Comparison of ENCODE assay signal across 19 cellular contexts in genomic region chr1:53315456-53316048, GRCh38. TPM values are rescaled to one million over a fixed set of nuclear protein-coding genes. Genes with fewer than 3 reads are reported as not detected.
A peak's percentile ranks its signal among the peaks of the same experiment; 100 is the strongest.
DNase-seq lines count a peak whose midpoint lies in the region; ATAC-seq, FAIRE-seq and TF ChIP-seq lines count a peak whose summit lies in the region.
"Had no signal": no experiment of that assay in that cellular context is flagged by ENCODE, and none has a peak within 500 bp of the region (broad histone marks: within the 10 kb centered on the region; RNA-seq: fewer than 3 reads in every experiment).

No MANE protein-coding gene starts in this region.

- CTCF ChIA-PET in activated CD8-positive, alpha-beta T cell treated with anti-CD3 and anti-CD28 coated beads for 36 hours (lab: Charles Lee) = no interaction called here

- no peak overlapping the region for H3K4me3 ChIP-seq in kidney (ENCODE audit: low read length in 2 of 2)
- no peak overlapping the region for H3K4me3 ChIP-seq in small intestine (ENCODE audit: low read depth in 1 of 2, low read length in 2 of 2)
- H3K4me3 ChIP-seq: gastrocnemius medialis, tibial nerve had no signal

- H3K36me3 ChIP-seq in kidney (ENCODE audit: control insufficient read depth in 1 of 2, insufficient read depth in 2 of 2, low read length in 2 of 2) (no peaks in the 10 kb centered on the region), small intestine (ENCODE audit: control insufficient read depth in 2 of 2, insufficient read depth in 2 of 2, low read length in 2 of 2) (no peaks in the 10 kb centered on the region)
- H3K36me3 ChIP-seq: gastrocnemius medialis, tibial nerve had no signal

- no peak for DNase-seq in activated CD4-positive, alpha-beta T cell treated with anti-CD3 and anti-CD28 coated beads, Interleukin-2, amount 10 ng/mL, durations not matched to agents 24 days and 14 days
- no peak for DNase-seq in activated CD4-positive, alpha-beta T cell treated with anti-CD3 and anti-CD28 coated beads, Interleukin-2, amount 50 U/mL, for 4 hours
- DNase-seq in activated CD8-positive, alpha-beta T cell treated with anti-CD3 and anti-CD28 coated beads for 36 hours = no peak
- DNase-seq in kidney (peak; percentile 65), small intestine (peak; percentile 35), SW 1271 (lab: John Stamatoyannopoulos, UW) (no peak), RPMI8226 (no peak), RKO (ENCODE audit: low spot score) (no peak)
- DNase-seq: 8988T; activated gamma-delta T cell treated with Interleukin-2 at 50 U/mL for 16 hours; gastrocnemius medialis; naive thymus-derived CD8-positive, alpha-beta T cell; NCI-H1436 treated with DMSO at 0.1 percent for 48 hours; stimulated activated CD4-positive, alpha-beta T cell treated with anti-CD3 and anti-CD28 coated beads, Interleukin-12 subunit alpha, Interleukin-12 subunit beta, amount 100 ng/mL, for 4 hours had no signal

- H3K27me3 Mint-ChIP-seq in activated CD4-positive, alpha-beta T cell treated with anti-CD3 and anti-CD28 coated beads, Interleukin-2, amount 10 ng/mL, durations not matched to agents 24 days and 14 days = no peaks in the 10 kb centered on the region
- no peaks in the 10 kb centered on the region for H3K27me3 Mint-ChIP-seq in activated CD8-positive, alpha-beta T cell treated with anti-CD3 and anti-CD28 coated beads for 36 hours
- H3K27me3 Mint-ChIP-seq: dendritic cell treated with granulocyte-macrophage colony-stimulating factor and Interleukin-4, amounts not matched to agents 40 ng/mL and 50 ng/mL, for 4 days; naive thymus-derived CD8-positive, alpha-beta T cell had no signal

- H3K27ac Mint-ChIP-seq in activated CD4-positive, alpha-beta T cell treated with anti-CD3 and anti-CD28 coated beads, Interleukin-2, amount 10 ng/mL, durations not matched to agents 24 days and 14 days = peak overlapping the region; percentile 57
- peak overlapping the region; percentile 1 for H3K27ac Mint-ChIP-seq in activated CD8-positive, alpha-beta T cell treated with anti-CD3 and anti-CD28 coated beads for 36 hours
- H3K27ac Mint-ChIP-seq: dendritic cell treated with granulocyte-macrophage colony-stimulating factor and Interleukin-4, amounts not matched to agents 40 ng/mL and 50 ng/mL, for 4 days; WTC11 had no signal

- H3K4me1 ChIP-seq in kidney (ENCODE audit: control insufficient read depth in 1 of 2, insufficient read depth in 1 of 2, low read depth in 1 of 2, low read length in 2 of 2) (peaks cover 0 to 7% of the 10 kb centered on the region in 2 donors), small intestine (ENCODE audit: control insufficient read depth in 2 of 2, insufficient read depth in 1 of 2, low read depth in 1 of 2, low read length in 1 of 2) (no peaks in the 10 kb centered on the region)
- H3K4me1 ChIP-seq: tibial nerve had no signal

- ATAC-seq in activated CD8-positive, alpha-beta T cell treated with anti-CD3 and anti-CD28 coated beads for 36 hours = no peak
- ATAC-seq: gastrocnemius medialis; naive thymus-derived CD8-positive, alpha-beta T cell had no signal

- FAIRE-seq in kidney (lab: Jason Lieb, UNC) (no peak), small intestine (lab: Jason Lieb, UNC) (no peak)
- FAIRE-seq: RCC 7860 had no signal

- H3K4me1 Mint-ChIP-seq in activated CD4-positive, alpha-beta T cell treated with anti-CD3 and anti-CD28 coated beads, Interleukin-2, amount 10 ng/mL, durations not matched to agents 24 days and 14 days = peaks cover 16% of the 10 kb centered on the region
- H3K4me1 Mint-ChIP-seq in activated CD8-positive, alpha-beta T cell treated with anti-CD3 and anti-CD28 coated beads for 36 hours (ENCODE audit: low read depth) = peaks cover 7% of the 10 kb centered on the region

- no peak for TF ChIP-seq CTCF in activated CD8-positive, alpha-beta T cell treated with anti-CD3 and anti-CD28 coated beads for 36 hours (IDR thresholded peaks at IDR 0.05)
- TF ChIP-seq CTCF in kidney (IDR thresholded peaks at IDR 0.05; ENCODE audit: borderline replicate concordance, extremely low read depth, insufficient read depth) = no peak

- intact Hi-C loops in activated CD4-positive, alpha-beta T cell treated with anti-CD3 and anti-CD28 coated beads, Interleukin-2, amount 10 ng/mL, durations not matched to agents 24 days and 14 days (cut with micrococcal nuclease) = no loop called here
- intact Hi-C loops in activated CD8-positive, alpha-beta T cell treated with anti-CD3 and anti-CD28 coated beads for 36 hours (cut with micrococcal nuclease) = no loop called here
- intact Hi-C loops in kidney (cut with DNase I) = no loop called here

- no peak overlapping the region for H3K4me3 Mint-ChIP-seq in activated CD4-positive, alpha-beta T cell treated with anti-CD3 and anti-CD28 coated beads, Interleukin-2, amount 10 ng/mL, durations not matched to agents 24 days and 14 days
- H3K4me3 Mint-ChIP-seq in activated CD8-positive, alpha-beta T cell treated with anti-CD3 and anti-CD28 coated beads for 36 hours = no peak overlapping the region
- H3K4me3 Mint-ChIP-seq: dendritic cell treated with granulocyte-macrophage colony-stimulating factor and Interleukin-4, amounts not matched to agents 40 ng/mL and 50 ng/mL, for 4 days; naive thymus-derived CD8-positive, alpha-beta T cell; WTC11 had no signal

- H3K9me3 ChIP-seq in kidney (ENCODE audit: control insufficient read depth in 1 of 2, low read length in 2 of 2) (no peaks in the 10 kb centered on the region), small intestine (ENCODE audit: control insufficient read depth, low read depth) (no peaks in the 10 kb centered on the region)
- H3K9me3 ChIP-seq: gastrocnemius medialis, tibial nerve had no signal

- H3K27me3 ChIP-seq in small intestine (ENCODE audit: control insufficient read depth in 2 of 2, insufficient read depth in 2 of 2, low read length in 2 of 2) = no peaks in the 10 kb centered on the region
- H3K27me3 ChIP-seq: gastrocnemius medialis, tibial nerve had no signal

- POLR2A ChIA-PET in activated CD8-positive, alpha-beta T cell treated with anti-CD3 and anti-CD28 coated beads for 36 hours (lab: Charles Lee) = interaction anchor here (1.1 to 3.6 kb wide), 2 partner anchors 11 to 44 kb away, joined by 3 to 20 read pairs; partner anchors contain the start of gene LRP8

- no peak overlapping the region for H3K9ac ChIP-seq in kidney (ENCODE audit: low read length in 2 of 2)

- no peaks in the 10 kb centered on the region for H3K9me3 Mint-ChIP-seq in activated CD4-positive, alpha-beta T cell treated with anti-CD3 and anti-CD28 coated beads, Interleukin-2, amount 10 ng/mL, durations not matched to agents 24 days and 14 days
- no peaks in the 10 kb centered on the region for H3K9me3 Mint-ChIP-seq in activated CD8-positive, alpha-beta T cell treated with anti-CD3 and anti-CD28 coated beads for 36 hours
- H3K9me3 Mint-ChIP-seq: dendritic cell treated with granulocyte-macrophage colony-stimulating factor and Interleukin-4, amounts not matched to agents 40 ng/mL and 50 ng/mL, for 4 days; naive thymus-derived CD8-positive, alpha-beta T cell; WTC11 had no signal

- 78 to 88% (median 85%) methylated on average over 5 of the region's 5 CpGs for WGBS in small intestine, 3 donors

- H3K27ac ChIP-seq in kidney (ENCODE audit: low read depth in 2 of 2, low read length in 2 of 2) (no peak overlapping the region), small intestine (ENCODE audit: low read depth in 1 of 2, low read length in 1 of 2) (no peak overlapping the region)
- H3K27ac ChIP-seq: C4-2B, gastrocnemius medialis, tibial nerve had no signal

- H3K36me3 Mint-ChIP-seq in activated CD4-positive, alpha-beta T cell treated with anti-CD3 and anti-CD28 coated beads, Interleukin-2, amount 10 ng/mL, durations not matched to agents 24 days and 14 days (ENCODE audit: low read depth) = peaks cover 34% of the 10 kb centered on the region
- peaks cover 31% of the 10 kb centered on the region for H3K36me3 Mint-ChIP-seq in activated CD8-positive, alpha-beta T cell treated with anti-CD3 and anti-CD28 coated beads for 36 hours (ENCODE audit: low read depth)
- H3K36me3 Mint-ChIP-seq: naive thymus-derived CD8-positive, alpha-beta T cell had no signal

RNA-seq across cellular contexts. Expression of gene LRP8, which starts 12.3 kb away (rescaled TPM):
- total RNA-seq in activated CD4-positive, alpha-beta T cell treated with anti-CD3 and anti-CD28 coated beads, Interleukin-2, amount 10 ng/mL, durations not matched to agents 24 days and 14 days = 76.8 and 81.6 TPM in 2 replicates
- total RNA-seq in activated CD8-positive, alpha-beta T cell treated with anti-CD3 and anti-CD28 coated beads for 36 hours = 10 to 100 TPM; 39.9 to 41.6 TPM
- total RNA-seq in kidney = 6.9 TPM
- polyA plus RNA-seq in kidney (ENCODE audit: insufficient read depth, low read depth, low replicate concordance) (1.4 TPM), small intestine (1 to 10 TPM in 1 of 3 donors, under 1 TPM in 1, not detected in 1; 0.27 to 4.5 TPM)

Comparison
In these comparisons a context has a peak if more than half of its experiments do, and no peak if none do; other contexts are left out.
1. DNase-seq: peak in kidney (single experiment) and small intestine (single experiment); none in activated CD4-positive, alpha-beta T cell treated with anti-CD3 and anti-CD28 coated beads, Interleukin-2, amount 10 ng/mL, durations not matched to agents 24 days and 14 days (single experiment), activated CD4-positive, alpha-beta T cell treated with anti-CD3 and anti-CD28 coated beads, Interleukin-2, amount 50 U/mL, for 4 hours (0 of 2), activated CD8-positive, alpha-beta T cell treated with anti-CD3 and anti-CD28 coated beads for 36 hours (single experiment), SW 1271 (0 of 2), RPMI8226 (single experiment) and RKO (single experiment).